Comparison of ENCODE assay signal across 23 cellular contexts in the genomic region with DNA sequence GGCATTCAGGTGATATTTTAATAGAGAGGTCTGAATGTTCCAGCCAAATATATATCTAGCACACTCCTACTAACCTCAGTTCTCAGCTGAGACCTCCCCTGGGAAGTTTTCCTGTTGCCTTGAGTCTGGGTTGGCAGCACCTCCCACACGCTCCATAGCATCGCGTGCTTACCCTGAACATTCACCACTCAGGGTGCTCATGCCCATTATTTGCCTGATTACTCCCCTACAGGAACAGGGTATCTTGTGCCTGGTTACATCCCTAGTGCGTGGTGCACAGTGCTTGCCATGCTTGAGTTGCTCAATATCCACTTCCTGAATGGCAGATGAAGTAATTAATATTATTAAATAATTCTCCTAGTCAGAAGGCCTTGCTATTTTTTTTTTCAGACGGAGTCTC.
DNase-seq lines count a peak whose midpoint lies in the region; ATAC-seq and TF ChIP-seq lines count a peak whose summit lies in the region.
"Had no signal": no experiment of that assay in that cellular context is flagged by ENCODE, and none has a peak within 500 bp of the region (broad histone marks: within the 10 kb centered on the region; RNA-seq: fewer than 3 reads in every experiment).

No MANE protein-coding gene starts in this region.

- H3K4me3 ChIP-seq in cardiac fibroblast (replicated peaks in 1 of 2; ENCODE audit: low read depth in 2 of 2, low read length in 2 of 2) (no peak overlapping the region), upper lobe of right lung (no peak overlapping the region)
- H3K4me3 ChIP-seq: A549, GM12878, GM23248, HAP-1 had no signal

- H3K4me1 ChIP-seq in upper lobe of right lung = no peaks in the 10 kb centered on the region
- H3K4me1 ChIP-seq: HAP-1 had no signal

- no peak overlapping the region for H3K27ac Mint-ChIP-seq in stimulated activated naive CD8-positive, alpha-beta T cell treated with anti-CD3 and anti-CD28 coated beads, Interleukin-15, amount 100 ng/mL, for 72 hours
- H3K27ac Mint-ChIP-seq in effector memory CD8-positive, alpha-beta T cell = no peak overlapping the region
- H3K27ac Mint-ChIP-seq: CD4-positive, CD25-positive, alpha-beta regulatory T cell; CD8-positive, alpha-beta memory T cell had no signal

- no peaks in the 10 kb centered on the region for H3K36me3 Mint-ChIP-seq in effector memory CD8-positive, alpha-beta T cell (ENCODE audit: insufficient read depth)
- H3K36me3 Mint-ChIP-seq: CD4-positive, CD25-positive, alpha-beta regulatory T cell; CD8-positive, alpha-beta memory T cell had no signal

- H3K27me3 ChIP-seq in upper lobe of right lung = no peaks in the 10 kb centered on the region
- H3K27me3 ChIP-seq: BE2C had no signal

- H3K27ac ChIP-seq in upper lobe of right lung = no peak overlapping the region
- H3K27ac ChIP-seq: 22Rv1, A549, GM23248 had no signal

- intact Hi-C loops in upper lobe of right lung (cut with DNase I) = no loop called here

- peaks cover 0 to 9% of the 10 kb centered on the region in 2 donors for H3K9me3 Mint-ChIP-seq in stimulated activated naive CD8-positive, alpha-beta T cell treated with anti-CD3 and anti-CD28 coated beads, Interleukin-15, amount 100 ng/mL, for 72 hours
- no peaks in the 10 kb centered on the region for H3K9me3 Mint-ChIP-seq in effector memory CD8-positive, alpha-beta T cell

- ATAC-seq in stimulated activated naive CD8-positive, alpha-beta T cell treated with anti-CD3 and anti-CD28 coated beads, Interleukin-15, Interleukin-2, amounts not matched to agents 100 U/mL and 50 U/mL, for 24 hours = peak; percentile 14
- no peak for ATAC-seq in stimulated activated naive CD8-positive, alpha-beta T cell treated with anti-CD3 and anti-CD28 coated beads, Interleukin-15, amount 100 ng/mL, for 72 hours
- peak; percentile 69 for ATAC-seq in upper lobe of right lung
- ATAC-seq in effector memory CD8-positive, alpha-beta T cell (replicated peaks) = no peak
- ATAC-seq: A549, GM12878 had no signal

- DNase-seq in stimulated activated naive CD8-positive, alpha-beta T cell treated with anti-CD3 and anti-CD28 coated beads, Interleukin-15, Interleukin-2, amounts not matched to agents 100 U/mL and 50 U/mL, for 24 hours = no peak
- no peak for DNase-seq in stimulated activated naive CD8-positive, alpha-beta T cell treated with anti-CD3 and anti-CD28 coated beads, Interleukin-15, amount 100 ng/mL, for 72 hours
- DNase-seq in cardiac fibroblast (ENCODE audit: low read depth in 2 of 2) (peak; percentile 32 to 35), iris pigment epithelial cell (ENCODE audit: low read depth) (peak; percentile 47), upper lobe of right lung (no peak), pons (ENCODE audit: low spot score) (no peak), NOMO-1 treated with DMSO at 0.1 percent for 48 hours (lab: John Stamatoyannopoulos, UW; ENCODE audit: unreplicated experiment) (no peak)
- no peak for DNase-seq in effector memory CD8-positive, alpha-beta T cell
- DNase-seq: BE2C; C1 segment of cervical spinal cord; CD4-positive, CD25-positive, alpha-beta regulatory T cell; CD8-positive, alpha-beta memory T cell; COR-L47; DMS 273 treated with DMSO at 0.1 percent for 48 hours; DMS53; DND-41; EL; GM23248; IMR-90 had no signal

- H3K4me1 Mint-ChIP-seq in stimulated activated naive CD8-positive, alpha-beta T cell treated with anti-CD3 and anti-CD28 coated beads, Interleukin-15, amount 100 ng/mL, for 72 hours = no peaks in the 10 kb centered on the region
- H3K4me1 Mint-ChIP-seq in effector memory CD8-positive, alpha-beta T cell (ENCODE audit: low read depth in 2 of 2) = no peaks in the 10 kb centered on the region
- H3K4me1 Mint-ChIP-seq: CD4-positive, CD25-positive, alpha-beta regulatory T cell; CD8-positive, alpha-beta memory T cell had no signal

- H3K27me3 Mint-ChIP-seq in stimulated activated naive CD8-positive, alpha-beta T cell treated with anti-CD3 and anti-CD28 coated beads, Interleukin-15, amount 100 ng/mL, for 72 hours = peaks cover 16% of the 10 kb centered on the region
- peaks cover 0 to 9% of the 10 kb centered on the region in 2 donors for H3K27me3 Mint-ChIP-seq in effector memory CD8-positive, alpha-beta T cell
- H3K27me3 Mint-ChIP-seq: CD8-positive, alpha-beta memory T cell had no signal

- no peak overlapping the region for H3K4me3 Mint-ChIP-seq in stimulated activated naive CD8-positive, alpha-beta T cell treated with anti-CD3 and anti-CD28 coated beads, Interleukin-15, amount 100 ng/mL, for 72 hours
- H3K4me3 Mint-ChIP-seq in effector memory CD8-positive, alpha-beta T cell = no peak overlapping the region
- H3K4me3 Mint-ChIP-seq: CD4-positive, CD25-positive, alpha-beta regulatory T cell; CD8-positive, alpha-beta memory T cell had no signal

- H3K9me3 ChIP-seq in upper lobe of right lung = no peaks in the 10 kb centered on the region
- H3K9me3 ChIP-seq: BE2C, HAP-1 had no signal

- TF ChIP-seq CTCF in cardiac fibroblast (IDR thresholded peaks at IDR 0.05; ENCODE audit: low read depth, low read length) = no peak
- no peak for TF ChIP-seq CTCF in upper lobe of right lung (IDR thresholded peaks at IDR 0.05)

- H3K36me3 ChIP-seq in upper lobe of right lung = peaks cover 18% of the 10 kb centered on the region
- H3K36me3 ChIP-seq: BE2C, HAP-1 had no signal

Comparison
In these comparisons a context has a peak if more than half of its experiments do, and no peak if none do; other contexts are left out.
1. ATAC-seq: peak in stimulated activated naive CD8-positive, alpha-beta T cell treated with anti-CD3 and anti-CD28 coated beads, Interleukin-15, Interleukin-2, amounts not matched to agents 100 U/mL and 50 U/mL, for 24 hours (single experiment) and upper lobe of right lung (single experiment); none in stimulated activated naive CD8-positive, alpha-beta T cell treated with anti-CD3 and anti-CD28 coated beads, Interleukin-15, amount 100 ng/mL, for 72 hours (single experiment) and effector memory CD8-positive, alpha-beta T cell (single experiment).
2. DNase-seq: peak in cardiac fibroblast (2 of 2) and iris pigment epithelial cell (single experiment); none in stimulated activated naive CD8-positive, alpha-beta T cell treated with anti-CD3 and anti-CD28 coated beads, Interleukin-15, Interleukin-2, amounts not matched to agents 100 U/mL and 50 U/mL, for 24 hours (single experiment), stimulated activated naive CD8-positive, alpha-beta T cell treated with anti-CD3 and anti-CD28 coated beads, Interleukin-15, amount 100 ng/mL, for 72 hours (0 of 2), upper lobe of right lung (single experiment), pons (single experiment), effector memory CD8-positive, alpha-beta T cell (0 of 3) and NOMO-1 treated with DMSO at 0.1 percent for 48 hours (single experiment).